ENCODE assay signal across 9 cellular contexts in genomic region chr5:67773439-67773988, GRCh38.
DNase-seq lines count a peak whose midpoint lies in the region; ATAC-seq and TF ChIP-seq lines count a peak whose summit lies in the region.
"Had no signal": no experiment of that assay in that cellular context is flagged by ENCODE, and none has a peak within 500 bp of the region (broad histone marks: within the 10 kb centered on the region; RNA-seq: fewer than 3 reads in every experiment).

No MANE protein-coding gene starts in this region.

- ATAC-seq in left colon = peak; percentile 68
- no peak for ATAC-seq in stimulated activated naive B cell treated with anti-CD40 and anti-IgM and Interleukin-4, amounts not matched to agents 10 μg/mL and 1 μg/mL and 100 μg/mL, for 72 hours (replicated peaks)

- intact Hi-C loops in left colon (cut with DNase I, micrococcal nuclease) = no loop called here
- intact Hi-C loops in testis (cut with DNase I; ENCODE audit: low total_unique reads) = no loop called here

- H3K27ac Mint-ChIP-seq in stimulated activated naive B cell treated with anti-CD40 and anti-IgM and Interleukin-4, amounts not matched to agents 10 μg/mL and 1 μg/mL and 100 μg/mL, for 72 hours = no peak overlapping the region
- H3K27ac Mint-ChIP-seq in osteocyte (ENCODE audit: unreplicated experiment) = no peak overlapping the region
- H3K27ac Mint-ChIP-seq: activated naive CD8-positive, alpha-beta T cell had no signal

- peaks cover 11 to 22% of the 10 kb centered on the region in 2 donors for H3K27me3 Mint-ChIP-seq in stimulated activated naive B cell treated with anti-CD40 and anti-IgM and Interleukin-4, amounts not matched to agents 10 μg/mL and 1 μg/mL and 100 μg/mL, for 72 hours
- H3K27me3 Mint-ChIP-seq in osteocyte (ENCODE audit: unreplicated experiment) = peaks cover 5% of the 10 kb centered on the region
- H3K27me3 Mint-ChIP-seq: activated naive CD8-positive, alpha-beta T cell had no signal

- H3K4me3 Mint-ChIP-seq in stimulated activated naive B cell treated with anti-CD40 and anti-IgM and Interleukin-4, amounts not matched to agents 10 μg/mL and 1 μg/mL and 100 μg/mL, for 72 hours = no peak overlapping the region
- H3K4me3 Mint-ChIP-seq in osteocyte (ENCODE audit: unreplicated experiment) = no peak overlapping the region
- H3K4me3 Mint-ChIP-seq: activated naive CD8-positive, alpha-beta T cell had no signal

- H3K4me1 Mint-ChIP-seq in stimulated activated naive B cell treated with anti-CD40 and anti-IgM and Interleukin-4, amounts not matched to agents 10 μg/mL and 1 μg/mL and 100 μg/mL, for 72 hours = peaks cover 5 to 9% of the 10 kb centered on the region in 2 donors
- H3K4me1 Mint-ChIP-seq in osteocyte (ENCODE audit: unreplicated experiment) = no peaks in the 10 kb centered on the region

- H3K9me3 ChIP-seq in testis = no peaks in the 10 kb centered on the region

- H3K27me3 ChIP-seq in testis = no peaks in the 10 kb centered on the region

- no peaks in the 10 kb centered on the region for H3K36me3 ChIP-seq in testis (ENCODE audit: low read depth, missing control alignments)

- no peak overlapping the region for H3K4me3 ChIP-seq in coronary artery
- no peak overlapping the region for H3K4me3 ChIP-seq in testis

- peaks cover 21% of the 10 kb centered on the region for H3K4me1 ChIP-seq in testis

- 65 to 81% methylated on average over 3 of the region's 3 CpGs for WGBS in testis, 2 donors

- TF ChIP-seq CTCF in coronary artery (IDR thresholded peaks at IDR 0.05) (no peak), testis (IDR thresholded peaks at IDR 0.05) (no peak), osteocyte (IDR thresholded peaks at IDR 0.05) (no peak)

- no peak for TF ChIP-seq POLR2A in testis (IDR thresholded peaks at IDR 0.05)

- H3K36me3 Mint-ChIP-seq in stimulated activated naive B cell treated with anti-CD40 and anti-IgM and Interleukin-4, amounts not matched to agents 10 μg/mL and 1 μg/mL and 100 μg/mL, for 72 hours = no peaks in the 10 kb centered on the region
- H3K36me3 Mint-ChIP-seq in osteocyte (ENCODE audit: unreplicated experiment) = no peaks in the 10 kb centered on the region

- H3K27ac ChIP-seq in coronary artery = peak overlapping the region; percentile 1 to 53
- H3K27ac ChIP-seq in testis = peak overlapping the region; percentile 57 to 80

- peak; percentile 33 for DNase-seq in NCI-H1436 (lab: John Stamatoyannopoulos, UW)
- no peak for DNase-seq in NCI-H1436 treated with DMSO at 0.1 percent for 48 hours (lab: John Stamatoyannopoulos, UW)
- DNase-seq in coronary artery (ENCODE audit: low spot score) = no peak
- DNase-seq in left colon = peak; percentile 18 to 47
- DNase-seq in testis = peak; percentile 85
- DNase-seq in stimulated activated naive B cell treated with anti-CD40 and anti-IgM and Interleukin-4, amounts not matched to agents 10 μg/mL and 1 μg/mL and 100 μg/mL, for 72 hours = no peak
- no peak for DNase-seq in osteocyte (ENCODE audit: extremely low spot score, unreplicated experiment)
- no peak for DNase-seq in DMS79 treated with DMSO at 0.1 percent for 48 hours (lab: John Stamatoyannopoulos, UW)

- H3K9me3 Mint-ChIP-seq in stimulated activated naive B cell treated with anti-CD40 and anti-IgM and Interleukin-4, amounts not matched to agents 10 μg/mL and 1 μg/mL and 100 μg/mL, for 72 hours = peaks cover 2 to 6% of the 10 kb centered on the region in 2 donors
- H3K9me3 Mint-ChIP-seq in osteocyte (ENCODE audit: unreplicated experiment) = peaks cover 15% of the 10 kb centered on the region

Comparison
In these comparisons a context has a peak if more than half of its experiments do, and no peak if none do; other contexts are left out.
1. DNase-seq: peak in NCI-H1436 (single experiment), left colon (2 of 2) and testis (single experiment); none in NCI-H1436 treated with DMSO at 0.1 percent for 48 hours (single experiment), coronary artery (single experiment), stimulated activated naive B cell treated with anti-CD40 and anti-IgM and Interleukin-4, amounts not matched to agents 10 μg/mL and 1 μg/mL and 100 μg/mL, for 72 hours (single experiment), osteocyte (single experiment) and DMS79 treated with DMSO at 0.1 percent for 48 hours (single experiment).